Comparison of ENCODE assay signal across 1 cellular context in genomic region chrX:13734278-13735172, GRCh38.
A peak's percentile ranks its signal among the peaks of the same experiment; 100 is the strongest.
TF ChIP-seq lines count a peak whose summit lies in the region.

Gene OFD1, plus strand, starts transcription at chrX:13734748. Its CDS starts 324 bp downstream, at chrX:13735072.
Gene TRAPPC2, minus strand, starts transcription at chrX:13734620. Its CDS starts 14,657 bp downstream, at chrX:13719963.

TF ChIP-seq in K562, 482 proteins besides CTCF, POLR2A, EP300 and RAD21 (continued from another document and continues in another):
- peak; percentile 11 for TF ChIP-seq GTF3C2 (IDR thresholded peaks at IDR 0.05; ENCODE audit: borderline replicate concordance, extremely low read depth, insufficient read length)
- TF ChIP-seq MLLT1 (IDR thresholded peaks at IDR 0.05), result 0 out of 4 replicates have a peak, but pooled peaks of 1 of the 2 experiments have one; percentile 36
- no peak for TF ChIP-seq DNMT1 (IDR thresholded peaks at IDR 0.05)
- no peak for TF ChIP-seq ZNF134 (CRISPR knock-in tag; conservative IDR thresholded peaks at IDR 0.05)
- peak; percentile 43; the same call in 1 of the 2 replicates for TF ChIP-seq POLR2AphosphoS2 (IDR thresholded peaks at IDR 0.05; ENCODE audit: low read length)
- no peak for TF ChIP-seq RBM22 (IDR thresholded peaks at IDR 0.05; ENCODE audit: low read depth, low read length, poor library complexity, severe bottlenecking)
- TF ChIP-seq POLR3A (IDR thresholded peaks at IDR 0.05; ENCODE audit: borderline replicate concordance, extremely low read depth, insufficient read depth, insufficient read length), result no peak
- TF ChIP-seq CBX3 (IDR thresholded peaks at IDR 0.05; ENCODE audit: borderline replicate concordance in 1 of 2, low read length in 2 of 2), result peak in 1 of 2 experiments; percentile 40; a peak in 1 of 3 replicates
- no peak for TF ChIP-seq ZNF639 (CRISPR knock-in tag; conservative IDR thresholded peaks at IDR 0.05 in 1 of 2, IDR thresholded peaks at IDR 0.05 in 1 of 2)
- TF ChIP-seq BDP1 (IDR thresholded peaks at IDR 0.05; ENCODE audit: insufficient read depth, insufficient read length), result no peak
- TF ChIP-seq HNRNPK (IDR thresholded peaks at IDR 0.05; ENCODE audit: low read depth, low read length, poor library complexity, severe bottlenecking), result no peak
- no peak for TF ChIP-seq KAT8 (IDR thresholded peaks at IDR 0.05; ENCODE audit: low read depth)
- peak; percentile 28; the same call in 1 of the 2 replicates for TF ChIP-seq ESRRA (IDR thresholded peaks at IDR 0.05; ENCODE audit: borderline replicate concordance, low read depth)
- TF ChIP-seq HMGXB4 (CRISPR knock-in tag; IDR thresholded peaks at IDR 0.05), result no peak; the same call in 1 of the 2 replicates
- no peak for TF ChIP-seq ARID3A (IDR thresholded peaks at IDR 0.05; ENCODE audit: borderline replicate concordance, low read depth, low read length)
- no peak for TF ChIP-seq ZNF436 (CRISPR knock-in tag; IDR thresholded peaks at IDR 0.05)
- no peak for TF ChIP-seq E2F3 (CRISPR knock-in tag; IDR thresholded peaks at IDR 0.05)
- peak; percentile 21; the same call in 1 of the 2 replicates for TF ChIP-seq HCFC1 (IDR thresholded peaks at IDR 0.05; ENCODE audit: low read depth, low read length)
- no peak; the same call in none of the 2 replicates for TF ChIP-seq CREB1 (IDR thresholded peaks at IDR 0.05)
- no peak for TF ChIP-seq CREB1 (CRISPR knock-in tag; IDR thresholded peaks at IDR 0.05)
- TF ChIP-seq ZNF165 (CRISPR knock-in tag; IDR thresholded peaks at IDR 0.05; ENCODE audit: borderline replicate concordance), result no peak
- TF ChIP-seq REST (CRISPR knock-in tag; IDR thresholded peaks at IDR 0.05; ENCODE audit: low read depth), result 0 out of 2 replicates have a peak, but pooled peaks have one; percentile 28
- no peak for TF ChIP-seq ZNF274 (IDR thresholded peaks at IDR 0.05; ENCODE audit: borderline replicate concordance, low read depth, low read length)
- 0 out of 4 replicates have a peak, but pooled peaks of 1 of the 2 experiments have one; percentile 27 for TF ChIP-seq ZMIZ1 (IDR thresholded peaks at IDR 0.05; ENCODE audit: low read depth in 2 of 2, low read length in 2 of 2)
- TF ChIP-seq GTF2E2 (tag; IDR thresholded peaks at IDR 0.05), result no peak
- TF ChIP-seq KLF16 (IDR thresholded peaks at IDR 0.05), result no peak
- no peak for TF ChIP-seq IRF2 (CRISPR knock-in tag; IDR thresholded peaks at IDR 0.05)
- peak in 1 of 2 experiments; percentile 53; a peak in 2 of 4 replicates for TF ChIP-seq HDAC1 (IDR thresholded peaks at IDR 0.05)
- TF ChIP-seq ZBTB7A (IDR thresholded peaks at IDR 0.05; ENCODE audit: borderline replicate concordance, control insufficient read depth, low read depth, low read length), result 0 out of 2 replicates have a peak, but pooled peaks have one; percentile 38
- TF ChIP-seq ZSCAN32 (CRISPR knock-in tag; IDR thresholded peaks at IDR 0.05), result no peak
- TF ChIP-seq SIX5 (IDR thresholded peaks at IDR 0.05; ENCODE audit: borderline replicate concordance in 1 of 2, insufficient read depth in 1 of 2, low read depth in 1 of 2, low read length in 2 of 2), result no peak
- TF ChIP-seq ELF2 (CRISPR knock-in tag; IDR thresholded peaks at IDR 0.05), result no peak
- TF ChIP-seq AFF4 (CRISPR knock-in tag; IDR thresholded peaks at IDR 0.05), result 0 out of 2 replicates have a peak, but pooled peaks have one; percentile 51
- TF ChIP-seq IRF1 (CRISPR knock-in tag; IDR thresholded peaks at IDR 0.05; ENCODE audit: borderline replicate concordance), result no peak
